ENCODE assay signal across 11 cellular contexts in genomic region chr3:161415506-161416231, GRCh38. TPM values are rescaled to one million over a fixed set of nuclear protein-coding genes. Genes with fewer than 3 reads are reported as not detected.
DNase-seq lines count a peak whose midpoint lies in the region; ATAC-seq and TF ChIP-seq lines count a peak whose summit lies in the region.
"Had no signal": no experiment of that assay in that cellular context is flagged by ENCODE, and none has a peak within 500 bp of the region (broad histone marks: within the 10 kb centered on the region; RNA-seq: fewer than 3 reads in every experiment).

No MANE protein-coding gene starts in this region.

- no peak overlapping the region for H3K4me3 Mint-ChIP-seq in CD8-positive, alpha-beta T cell
- H3K4me3 Mint-ChIP-seq: activated T-cell treated with anti-CD3 and anti-CD28 coated beads, Interleukin-2, amount 50 U/mL, for 24 hours; B cell had no signal

- H3K4me3 ChIP-seq in epithelial cell of esophagus (ENCODE audit: low read length) = no peak overlapping the region
- no peak overlapping the region for H3K4me3 ChIP-seq in mucosa of descending colon
- no peak overlapping the region for H3K4me3 ChIP-seq in effector memory CD4-positive, alpha-beta T cell (ENCODE audit: insufficient read depth, low read depth, low read length, poor library complexity, severe bottlenecking)
- H3K4me3 ChIP-seq in CD8-positive, alpha-beta T cell (ENCODE audit: low read depth, low read length) = no peak overlapping the region

- DNase-seq in NCI-H2196 (lab: John Stamatoyannopoulos, UW; ENCODE audit: unreplicated experiment) (peak; percentile 67), epithelial cell of esophagus (ENCODE audit: low read depth) (peak; percentile 84), mucosa of descending colon (no peak), hippocampal formation (lab: John Stamatoyannopoulos, UW) (no peak)
- no peak for DNase-seq in effector memory CD4-positive, alpha-beta T cell
- no peak for DNase-seq in CD8-positive, alpha-beta T cell
- DNase-seq: activated T-cell treated with anti-CD3 and anti-CD28 coated beads, Interleukin-2, amount 50 U/mL, for 24 hours had no signal

- ATAC-seq in mucosa of descending colon (peak; percentile 56), HG03460 (IDR thresholded peaks at IDR 0.05; ENCODE audit: unreplicated experiment) (no peak)
- no peak for ATAC-seq in CD8-positive, alpha-beta T cell

- no peaks in the 10 kb centered on the region for H3K9me3 ChIP-seq in mucosa of descending colon
- no peaks in the 10 kb centered on the region for H3K9me3 ChIP-seq in effector memory CD4-positive, alpha-beta T cell (ENCODE audit: control insufficient read depth, low read length)
- no peaks in the 10 kb centered on the region for H3K9me3 ChIP-seq in CD8-positive, alpha-beta T cell (ENCODE audit: low read length)
- H3K9me3 ChIP-seq: neutrophil had no signal

- intact Hi-C loops in mucosa of descending colon (cut with DNase I, micrococcal nuclease) = no loop called here
- intact Hi-C loops in CD8-positive, alpha-beta T cell (cut with DNase I, micrococcal nuclease) = no loop called here

- POLR2A ChIA-PET in CD8-positive, alpha-beta T cell (lab: Charles Lee) = no interaction called here

- H3K27ac ChIP-seq in 22Rv1 = peak overlapping the region; percentile 71
- H3K27ac ChIP-seq in effector memory CD4-positive, alpha-beta T cell (ENCODE audit: insufficient read depth, low read length, poor library complexity, severe bottlenecking) = no peak overlapping the region
- no peak overlapping the region for H3K27ac ChIP-seq in CD8-positive, alpha-beta T cell (ENCODE audit: low read depth, low read length)
- H3K27ac ChIP-seq: neutrophil had no signal

- TF ChIP-seq CTCF in 22Rv1 (IDR thresholded peaks at IDR 0.05) (no peak), epithelial cell of esophagus (IDR thresholded peaks at IDR 0.05; ENCODE audit: insufficient read depth, low read depth, low read length, missing control alignments) (no peak), mucosa of descending colon (IDR thresholded peaks at IDR 0.05) (no peak)
- TF ChIP-seq CTCF in CD8-positive, alpha-beta T cell (IDR thresholded peaks at IDR 0.05) = no peak

- no peaks in the 10 kb centered on the region for H3K36me3 Mint-ChIP-seq in CD8-positive, alpha-beta T cell

- peaks cover 3% of the 10 kb centered on the region for H3K4me1 ChIP-seq in mucosa of descending colon (ENCODE audit: low read depth)
- no peaks in the 10 kb centered on the region for H3K4me1 ChIP-seq in effector memory CD4-positive, alpha-beta T cell (ENCODE audit: control insufficient read depth, insufficient read depth, low read length, poor library complexity, severe bottlenecking)
- no peaks in the 10 kb centered on the region for H3K4me1 ChIP-seq in CD8-positive, alpha-beta T cell (ENCODE audit: insufficient read depth, low read length)

- no peak overlapping the region for H3K27ac Mint-ChIP-seq in CD8-positive, alpha-beta T cell
- H3K27ac Mint-ChIP-seq: activated T-cell treated with anti-CD3 and anti-CD28 coated beads, Interleukin-2, amount 50 U/mL, for 24 hours; B cell had no signal

- H3K27me3 Mint-ChIP-seq in CD8-positive, alpha-beta T cell (ENCODE audit: low read depth) = peaks cover 2% of the 10 kb centered on the region
- H3K27me3 Mint-ChIP-seq: activated T-cell treated with anti-CD3 and anti-CD28 coated beads, Interleukin-2, amount 50 U/mL, for 24 hours had no signal

- peaks cover 4% of the 10 kb centered on the region for H3K9me3 Mint-ChIP-seq in CD8-positive, alpha-beta T cell
- H3K9me3 Mint-ChIP-seq: activated T-cell treated with anti-CD3 and anti-CD28 coated beads, Interleukin-2, amount 50 U/mL, for 24 hours had no signal

- no peaks in the 10 kb centered on the region for H3K27me3 ChIP-seq in effector memory CD4-positive, alpha-beta T cell (replicated peaks; ENCODE audit: control insufficient read depth, insufficient read depth, low read length, poor library complexity, severe bottlenecking)
- H3K27me3 ChIP-seq in CD8-positive, alpha-beta T cell (ENCODE audit: insufficient read depth, low read length) = no peaks in the 10 kb centered on the region
- H3K27me3 ChIP-seq: neutrophil had no signal

- no peaks in the 10 kb centered on the region for H3K36me3 ChIP-seq in mucosa of descending colon (ENCODE audit: low read depth)
- no peaks in the 10 kb centered on the region for H3K36me3 ChIP-seq in effector memory CD4-positive, alpha-beta T cell (ENCODE audit: control insufficient read depth, insufficient read depth, low read length)
- no peaks in the 10 kb centered on the region for H3K36me3 ChIP-seq in CD8-positive, alpha-beta T cell (ENCODE audit: insufficient read depth, low read length)
- H3K36me3 ChIP-seq: neutrophil had no signal

- no peaks in the 10 kb centered on the region for H3K4me1 Mint-ChIP-seq in CD8-positive, alpha-beta T cell (ENCODE audit: low read depth)
- H3K4me1 Mint-ChIP-seq: B cell had no signal

- CTCF ChIA-PET in CD8-positive, alpha-beta T cell (lab: Charles Lee) = interaction anchor here (2.2 kb wide), 1 partner anchor 140 kb away, joined by 8 read pairs; no protein-coding TSS in a partner anchor

RNA-seq across cellular contexts. Expression of gene SPTSSB, which starts 44.4 kb away (rescaled TPM):
- total RNA-seq in mucosa of descending colon = 1 to 10 TPM in 1 of 3 donors, under 1 TPM in 2; 0.65 to 1.9 (median 0.66) TPM
- total RNA-seq in CD8-positive, alpha-beta T cell = not detected
- total RNA-seq: B cell had no signal

Comparison
In these comparisons a context has a peak if more than half of its experiments do, and no peak if none do; other contexts are left out.
1. DNase-seq: peak in NCI-H2196 (single experiment) and epithelial cell of esophagus (single experiment); none in mucosa of descending colon (0 of 3), effector memory CD4-positive, alpha-beta T cell (0 of 3), CD8-positive, alpha-beta T cell (0 of 7) and hippocampal formation (0 of 2).